Comparison of ENCODE assay signal across 1 cellular context in the genomic region with DNA sequence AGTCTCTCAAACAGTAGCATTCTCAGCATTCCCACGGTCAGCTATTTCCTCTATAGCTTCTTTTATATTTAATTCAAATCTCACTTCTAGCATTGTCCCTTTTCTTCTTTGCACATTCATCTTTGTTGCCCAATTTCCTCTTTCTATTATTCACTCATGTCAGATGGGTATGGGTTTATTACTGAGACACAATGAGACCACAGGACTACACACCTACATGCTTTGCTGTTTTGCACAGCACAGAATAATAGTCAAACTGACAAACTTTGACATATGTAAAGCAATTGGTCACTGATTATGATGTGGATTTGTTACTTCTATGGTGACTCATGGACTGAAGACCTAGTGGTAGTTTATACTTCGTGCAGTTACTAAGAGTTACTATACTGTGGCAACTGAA.
TF ChIP-seq lines count a peak whose summit lies in the region.

No MANE protein-coding gene starts in this region.

TF ChIP-seq in GM12878, 131 proteins besides CTCF, POLR2A, EP300 and RAD21 (continued from another document):
- TF ChIP-seq CBX3 (IDR thresholded peaks at IDR 0.05; ENCODE audit: borderline replicate concordance, low read depth) (no peak), TARDBP (IDR thresholded peaks at IDR 0.05; ENCODE audit: borderline replicate concordance) (no peak), ZNF217 (IDR thresholded peaks at IDR 0.05) (0 out of 2 replicates have a peak, but pooled peaks have one; percentile 69), RB1 (IDR thresholded peaks at IDR 0.05; ENCODE audit: borderline replicate concordance) (no peak), BMI1 (IDR thresholded peaks at IDR 0.05; ENCODE audit: borderline replicate concordance) (peak; percentile 41; the same call in 1 of the 2 replicates), RBBP5 (conservative IDR thresholded peaks at IDR 0.05) (no peak), NFXL1 (IDR thresholded peaks at IDR 0.05; ENCODE audit: borderline replicate concordance) (no peak), SRF (IDR thresholded peaks at IDR 0.05; ENCODE audit: low read depth in 2 of 2, low read length in 2 of 2) (no peak), MTA2 (IDR thresholded peaks at IDR 0.05; ENCODE audit: low read depth) (peak; percentile 87), CEBPB (IDR thresholded peaks at IDR 0.05; ENCODE audit: borderline replicate concordance in 1 of 2, low read depth in 2 of 2, low read length in 2 of 2) (no peak), SP1 (IDR thresholded peaks at IDR 0.05; ENCODE audit: low read depth, low read length) (no peak), ETV6 (conservative IDR thresholded peaks at IDR 0.05 in 1 of 2, IDR thresholded peaks at IDR 0.05 in 1 of 2; ENCODE audit: borderline replicate concordance in 1 of 2, low read depth in 1 of 2) (peak in 1 of 2 experiments; percentile 39; a peak in 1 of 4 replicates)
- TF ChIP-seq, protein P1, sequence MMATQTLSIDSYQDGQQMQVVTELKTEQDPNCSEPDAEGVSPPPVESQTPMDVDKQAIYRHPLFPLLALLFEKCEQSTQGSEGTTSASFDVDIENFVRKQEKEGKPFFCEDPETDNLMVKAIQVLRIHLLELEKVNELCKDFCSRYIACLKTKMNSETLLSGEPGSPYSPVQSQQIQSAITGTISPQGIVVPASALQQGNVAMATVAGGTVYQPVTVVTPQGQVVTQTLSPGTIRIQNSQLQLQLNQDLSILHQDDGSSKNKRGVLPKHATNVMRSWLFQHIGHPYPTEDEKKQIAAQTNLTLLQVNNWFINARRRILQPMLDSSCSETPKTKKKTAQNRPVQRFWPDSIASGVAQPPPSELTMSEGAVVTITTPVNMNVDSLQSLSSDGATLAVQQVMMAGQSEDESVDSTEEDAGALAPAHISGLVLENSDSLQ (IDR thresholded peaks at IDR 0.05), result peak; percentile 52
- TF ChIP-seq, protein P2, sequence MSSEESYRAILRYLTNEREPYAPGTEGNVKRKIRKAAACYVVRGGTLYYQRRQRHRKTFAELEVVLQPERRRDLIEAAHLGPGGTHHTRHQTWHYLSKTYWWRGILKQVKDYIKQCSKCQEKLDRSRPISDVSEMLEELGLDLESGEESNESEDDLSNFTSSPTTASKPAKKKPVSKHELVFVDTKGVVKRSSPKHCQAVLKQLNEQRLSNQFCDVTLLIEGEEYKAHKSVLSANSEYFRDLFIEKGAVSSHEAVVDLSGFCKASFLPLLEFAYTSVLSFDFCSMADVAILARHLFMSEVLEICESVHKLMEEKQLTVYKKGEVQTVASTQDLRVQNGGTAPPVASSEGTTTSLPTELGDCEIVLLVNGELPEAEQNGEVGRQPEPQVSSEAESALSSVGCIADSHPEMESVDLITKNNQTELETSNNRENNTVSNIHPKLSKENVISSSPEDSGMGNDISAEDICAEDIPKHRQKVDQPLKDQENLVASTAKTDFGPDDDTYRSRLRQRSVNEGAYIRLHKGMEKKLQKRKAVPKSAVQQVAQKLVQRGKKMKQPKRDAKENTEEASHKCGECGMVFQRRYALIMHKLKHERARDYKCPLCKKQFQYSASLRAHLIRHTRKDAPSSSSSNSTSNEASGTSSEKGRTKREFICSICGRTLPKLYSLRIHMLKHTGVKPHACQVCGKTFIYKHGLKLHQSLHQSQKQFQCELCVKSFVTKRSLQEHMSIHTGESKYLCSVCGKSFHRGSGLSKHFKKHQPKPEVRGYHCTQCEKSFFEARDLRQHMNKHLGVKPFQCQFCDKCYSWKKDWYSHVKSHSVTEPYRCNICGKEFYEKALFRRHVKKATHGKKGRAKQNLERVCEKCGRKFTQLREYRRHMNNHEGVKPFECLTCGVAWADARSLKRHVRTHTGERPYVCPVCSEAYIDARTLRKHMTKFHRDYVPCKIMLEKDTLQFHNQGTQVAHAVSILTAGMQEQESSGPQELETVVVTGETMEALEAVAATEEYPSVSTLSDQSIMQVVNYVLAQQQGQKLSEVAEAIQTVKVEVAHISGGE (CRISPR knock-in tag; IDR thresholded peaks at IDR 0.05), result no peak
- TF ChIP-seq, protein P3, sequence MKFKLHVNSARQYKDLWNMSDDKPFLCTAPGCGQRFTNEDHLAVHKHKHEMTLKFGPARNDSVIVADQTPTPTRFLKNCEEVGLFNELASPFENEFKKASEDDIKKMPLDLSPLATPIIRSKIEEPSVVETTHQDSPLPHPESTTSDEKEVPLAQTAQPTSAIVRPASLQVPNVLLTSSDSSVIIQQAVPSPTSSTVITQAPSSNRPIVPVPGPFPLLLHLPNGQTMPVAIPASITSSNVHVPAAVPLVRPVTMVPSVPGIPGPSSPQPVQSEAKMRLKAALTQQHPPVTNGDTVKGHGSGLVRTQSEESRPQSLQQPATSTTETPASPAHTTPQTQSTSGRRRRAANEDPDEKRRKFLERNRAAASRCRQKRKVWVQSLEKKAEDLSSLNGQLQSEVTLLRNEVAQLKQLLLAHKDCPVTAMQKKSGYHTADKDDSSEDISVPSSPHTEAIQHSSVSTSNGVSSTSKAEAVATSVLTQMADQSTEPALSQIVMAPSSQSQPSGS (IDR thresholded peaks at IDR 0.05; ENCODE audit: low read length), result peak; percentile 68
